Comparison of ENCODE assay signal across 18 cellular contexts in the genomic region with DNA sequence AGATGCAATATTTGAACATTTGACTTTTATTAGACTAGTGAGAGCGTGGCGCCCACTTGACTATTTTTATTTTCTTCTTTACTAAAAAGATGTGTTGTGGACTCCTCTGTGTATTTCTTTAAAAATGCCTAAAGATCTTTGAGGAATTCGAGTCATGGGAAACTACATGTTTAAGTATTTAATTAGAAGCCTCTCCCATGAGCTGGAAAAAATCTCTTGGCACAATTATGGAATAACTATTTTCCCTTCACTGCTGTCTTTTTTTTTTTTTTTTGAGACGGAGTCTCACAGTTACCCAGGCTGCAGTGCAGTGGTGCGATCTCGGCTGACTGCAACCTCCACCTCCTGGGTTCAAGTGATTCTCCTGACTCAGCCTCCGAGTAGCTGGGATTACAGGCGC.
A peak's percentile ranks its signal among the peaks of the same experiment; 100 is the strongest.
DNase-seq lines count a peak whose midpoint lies in the region; ATAC-seq and TF ChIP-seq lines count a peak whose summit lies in the region.
"Had no signal": no experiment of that assay in that cellular context is flagged by ENCODE, and none has a peak within 500 bp of the region (broad histone marks: within the 10 kb centered on the region; RNA-seq: fewer than 3 reads in every experiment).

No MANE protein-coding gene starts in this region.

- 21 to 23% methylated on average over 8 of the region's 8 CpGs for WGBS in GM23248 (ENCODE audit: low coverage in 1 of 2, low lambda C conversion rate in 2 of 2, missing lambda C conversion rate in 2 of 2), 2 experiments
- 81 to 89% methylated on average over 8 of the region's 8 CpGs for WGBS in sigmoid colon, 2 donors

- no peak overlapping the region for H3K27ac Mint-ChIP-seq in CD8-positive, alpha-beta memory T cell

- H3K4me3 ChIP-seq in GM23248 = peak overlapping the region; percentile 73
- H3K4me3 ChIP-seq in fibroblast of the aortic adventitia (ENCODE audit: low read depth, low read length) = no peak overlapping the region
- no peak overlapping the region for H3K4me3 ChIP-seq in sigmoid colon
- no peak overlapping the region for H3K4me3 ChIP-seq in CD8-positive, alpha-beta memory T cell (ENCODE audit: low read length)
- H3K4me3 ChIP-seq in uterus = no peak overlapping the region
- H3K4me3 ChIP-seq: BLaER1, GM12878, K562, SJSA1 had no signal

- TF ChIP-seq CTCF in fibroblast of the aortic adventitia (IDR thresholded peaks at IDR 0.05; ENCODE audit: insufficient read depth, low read length) = no peak
- TF ChIP-seq CTCF in sigmoid colon (IDR thresholded peaks at IDR 0.05) = no peak
- no peak for TF ChIP-seq CTCF in uterus (IDR thresholded peaks at IDR 0.05)

- H3K9ac ChIP-seq in GM23248 = peak overlapping the region; percentile 80
- H3K9ac ChIP-seq: BLaER1 had no signal

- no peaks in the 10 kb centered on the region for H3K27me3 Mint-ChIP-seq in CD8-positive, alpha-beta memory T cell

- ATAC-seq in GM21528 (IDR thresholded peaks at IDR 0.05; ENCODE audit: low FRiP score, unreplicated experiment) (no peak), HG02870 (IDR thresholded peaks at IDR 0.05; ENCODE audit: unreplicated experiment) (no peak)
- ATAC-seq: GM12878, K562 had no signal

- POLR2A ChIA-PET in CD8-positive, alpha-beta memory T cell (lab: Charles Lee) = no interaction called here

- peaks cover 41% of the 10 kb centered on the region for H3K4me1 ChIP-seq in GM23248 (ENCODE audit: insufficient read depth)
- peaks cover 0 to 35% (median 7%) of the 10 kb centered on the region in 4 donors for H3K4me1 ChIP-seq in sigmoid colon
- H3K4me1 ChIP-seq in CD8-positive, alpha-beta memory T cell (ENCODE audit: insufficient read depth, low read length) = peaks cover 4% of the 10 kb centered on the region
- no peaks in the 10 kb centered on the region for H3K4me1 ChIP-seq in uterus
- H3K4me1 ChIP-seq: SJSA1 had no signal

- H3K4me3 Mint-ChIP-seq in CD8-positive, alpha-beta memory T cell = no peak overlapping the region

- no peak for TF ChIP-seq POLR2A in sigmoid colon (IDR thresholded peaks at IDR 0.05)
- no peak for TF ChIP-seq POLR2A in uterus (IDR thresholded peaks at IDR 0.05)

- intact Hi-C loops in sigmoid colon (cut with DNase I) (no loop called here), uterus (cut with DNase I; ENCODE audit: low total_unique reads) (loop anchor here (10.0 kb wide), 1 partner anchor 1080 kb away; no protein-coding TSS in a partner anchor)

- peak; percentile 24 for DNase-seq in AG08395 (ENCODE audit: low spot score)
- DNase-seq in GM23248 = peak; percentile 60
- DNase-seq in fibroblast of the aortic adventitia (ENCODE audit: low read depth) = peak; percentile 25
- no peak for DNase-seq in sigmoid colon
- DNase-seq in CD8-positive, alpha-beta memory T cell = no peak
- DNase-seq in uterus = no peak
- DNase-seq: NCI-H1436 treated with DMSO at 0.1 percent for 48 hours; NCI-H2081; NCI-H524 treated with DMSO at 0.1 percent for 48 hours; NK-92 treated with Interleukin-12 subunit alpha and Interleukin-12 subunit beta, amount 100 ng/mL, for 24 hours; OCI-M1; RPMI8226 had no signal

- no peak for TF ChIP-seq EP300 in sigmoid colon (IDR thresholded peaks at IDR 0.05)

- peaks cover 0 to 42% (median 8%) of the 10 kb centered on the region in 3 donors for H3K36me3 Mint-ChIP-seq in CD8-positive, alpha-beta memory T cell

- H3K36me3 ChIP-seq in GM23248 (ENCODE audit: low read depth) = peaks cover 11% of the 10 kb centered on the region; the same call in 1 of the 2 replicates
- peaks cover 0 to 3% (median 0%) of the 10 kb centered on the region in 4 donors for H3K36me3 ChIP-seq in sigmoid colon
- no peaks in the 10 kb centered on the region for H3K36me3 ChIP-seq in CD8-positive, alpha-beta memory T cell (ENCODE audit: insufficient read depth, low read length)
- H3K36me3 ChIP-seq in uterus = no peaks in the 10 kb centered on the region

- CTCF ChIA-PET in CD8-positive, alpha-beta memory T cell (lab: Charles Lee) = no interaction called here

- H3K27me3 ChIP-seq in GM23248 (replicated peaks; ENCODE audit: insufficient read depth) (no peaks in the 10 kb centered on the region), sigmoid colon (no peaks in the 10 kb centered on the region), uterus (no peaks in the 10 kb centered on the region)
- H3K27me3 ChIP-seq in CD8-positive, alpha-beta memory T cell (ENCODE audit: insufficient read depth, low read length, poor library complexity, severe bottlenecking) = no peaks in the 10 kb centered on the region
- H3K27me3 ChIP-seq: BLaER1, SJSA1 had no signal

- H2AFZ ChIP-seq in GM23248 = peak overlapping the region; percentile 34; the same call in 1 of the 2 replicates

- no peaks in the 10 kb centered on the region for H3K9me3 Mint-ChIP-seq in CD8-positive, alpha-beta memory T cell

- peaks cover 69% of the 10 kb centered on the region for H3K79me2 ChIP-seq in GM23248 (ENCODE audit: insufficient read depth)

- peaks cover 4 to 7% (median 6%) of the 10 kb centered on the region in 3 donors for H3K4me1 Mint-ChIP-seq in CD8-positive, alpha-beta memory T cell

- H3K4me2 ChIP-seq in GM23248 (ENCODE audit: unreplicated experiment) = peak overlapping the region; percentile 89
- H3K4me2 ChIP-seq: BLaER1 had no signal

- no peaks in the 10 kb centered on the region for H3K9me2 ChIP-seq in GM23248 (ENCODE audit: insufficient read depth)

- no peaks in the 10 kb centered on the region for H4K20me1 ChIP-seq in GM23248 (ENCODE audit: insufficient read depth)
- H4K20me1 ChIP-seq: BLaER1 had no signal

- no peaks in the 10 kb centered on the region for H3K9me3 ChIP-seq in GM23248 (ENCODE audit: low read depth)
- no peaks in the 10 kb centered on the region for H3K9me3 ChIP-seq in sigmoid colon
- H3K9me3 ChIP-seq in CD8-positive, alpha-beta memory T cell (ENCODE audit: low read length) = no peaks in the 10 kb centered on the region
- no peaks in the 10 kb centered on the region for H3K9me3 ChIP-seq in uterus
- H3K9me3 ChIP-seq: BLaER1, SJSA1 had no signal

- H3K27ac ChIP-seq in GM23248 (peak overlapping the region; percentile 85), sigmoid colon (peak overlapping the region in 3 of 4 donors; percentile 8 to 49 (median 42)), uterus (peak overlapping the region in 1 of 2 donors; percentile 53)
- no peak overlapping the region for H3K27ac ChIP-seq in CD8-positive, alpha-beta memory T cell (ENCODE audit: low read depth, low read length)
- H3K27ac ChIP-seq: BLaER1, SJSA1 had no signal

- peaks cover 35% of the 10 kb centered on the region for H3F3A ChIP-seq in GM23248 (ENCODE audit: insufficient read depth)

- in situ Hi-C loops in GM23248 (cut with MboI) = loop anchor here (25.0 kb wide), 1 partner anchor 1067 kb away; no protein-coding TSS in a partner anchor

Comparison
In these comparisons a context has a peak if more than half of its experiments do, and no peak if none do; other contexts are left out.
1. DNase-seq: peak in AG08395 (single experiment), GM23248 (single experiment) and fibroblast of the aortic adventitia (single experiment); none in sigmoid colon (single experiment), CD8-positive, alpha-beta memory T cell (0 of 5) and uterus (0 of 2).